ENCODE assay signal across 20 cellular contexts in genomic region chr11:69415411-69416122, GRCh38.
DNase-seq lines count a peak whose midpoint lies in the region; ATAC-seq and TF ChIP-seq lines count a peak whose summit lies in the region.
"Had no signal": no experiment of that assay in that cellular context is flagged by ENCODE, and none has a peak within 500 bp of the region (broad histone marks: within the 10 kb centered on the region; RNA-seq: fewer than 3 reads in every experiment).

No MANE protein-coding gene starts in this region.

- H3K9ac ChIP-seq in neuronal stem cell (ENCODE audit: low read depth, low read length, poor library complexity) = peak overlapping the region; percentile 13
- H3K9ac ChIP-seq: GM23248 had no signal

- no peak overlapping the region for H2AFZ ChIP-seq in neuronal stem cell (ENCODE audit: low read length)
- H2AFZ ChIP-seq: GM23248 had no signal

- no peaks in the 10 kb centered on the region for H3K36me3 ChIP-seq in heart right ventricle
- no peaks in the 10 kb centered on the region for H3K36me3 ChIP-seq in neuronal stem cell (replicated peaks in 1 of 2; ENCODE audit: control insufficient read depth in 2 of 2, insufficient read depth in 2 of 2, low read length in 2 of 2)
- no peaks in the 10 kb centered on the region for H3K36me3 ChIP-seq in upper lobe of right lung
- H3K36me3 ChIP-seq: BE2C, MG63 had no signal

- H3K4me3 ChIP-seq in heart right ventricle (no peak overlapping the region), neuronal stem cell (ENCODE audit: low read length in 2 of 2) (no peak overlapping the region), upper lobe of right lung (no peak overlapping the region)
- H3K4me3 ChIP-seq: GM23248, MG63 had no signal

- peak overlapping the region in 8 of 10 donors; percentile 66 to 91 (median 80) for H3K27ac ChIP-seq in heart right ventricle
- H3K27ac ChIP-seq in cingulate gyrus (ENCODE audit: low read depth, low read length) = peak overlapping the region; percentile 49
- H3K27ac ChIP-seq in neuronal stem cell (replicated peaks; ENCODE audit: low read length) = no peak overlapping the region
- no peak overlapping the region for H3K27ac ChIP-seq in upper lobe of right lung
- H3K27ac ChIP-seq: GM23248, RWPE1 had no signal

- no peak overlapping the region for H4K8ac ChIP-seq in neuronal stem cell (ENCODE audit: low read depth, low read length)

- H4K91ac ChIP-seq in neuronal stem cell (ENCODE audit: low read depth, low read length, poor library complexity) = no peak overlapping the region

- H3K23ac ChIP-seq in neuronal stem cell (ENCODE audit: low read depth, low read length, poor library complexity) = peak overlapping the region; percentile 43

- no peak overlapping the region for H3K4me2 ChIP-seq in neuronal stem cell (ENCODE audit: insufficient read depth, low read length, poor library complexity, severe bottlenecking)

- H3K4me1 ChIP-seq in heart right ventricle (peaks cover 26 to 60% (median 41%) of the 10 kb centered on the region in 9 donors), neuronal stem cell (ENCODE audit: control insufficient read depth in 2 of 2, insufficient read depth in 1 of 2, low read depth in 1 of 2, low read length in 2 of 2) (peaks cover 2 to 4% of the 10 kb centered on the region in 2 donors), upper lobe of right lung (peaks cover 14% of the 10 kb centered on the region)
- H3K4me1 ChIP-seq: BE2C had no signal

- H3K18ac ChIP-seq in neuronal stem cell (ENCODE audit: low read length) = peak overlapping the region; percentile 83

- no peaks in the 10 kb centered on the region for H3K79me1 ChIP-seq in neuronal stem cell (ENCODE audit: low read depth, low read length)

- 76 to 86% methylated on average over 12 of the region's 12 CpGs for WGBS in heart right ventricle, 2 donors
- no CpG with 5 or more reads among the region's 12 CpGs for WGBS in neuronal stem cell (ENCODE audit: extremely low coverage in 2 of 2, insufficient read length in 2 of 2, insufficient replicate concordance in 1 of 2), 2 donors

- H2BK12ac ChIP-seq in neuronal stem cell (ENCODE audit: low read length) = no peak overlapping the region

- no peaks in the 10 kb centered on the region for H3K9me3 ChIP-seq in heart right ventricle
- H3K9me3 ChIP-seq in neuronal stem cell (replicated peaks in 1 of 2; ENCODE audit: control insufficient read depth in 2 of 2, insufficient read depth in 1 of 2, low read depth in 1 of 2, low read length in 2 of 2) = no peaks in the 10 kb centered on the region
- H3K9me3 ChIP-seq in upper lobe of right lung = no peaks in the 10 kb centered on the region
- H3K9me3 ChIP-seq: BE2C, MG63 had no signal

- H2BK5ac ChIP-seq in neuronal stem cell (ENCODE audit: low read length) = peak overlapping the region; percentile 66

- ATAC-seq in heart right ventricle = peak in 2 of 8 donors; percentile 10 to 47
- no peak for ATAC-seq in Right ventricle myocardium inferior
- ATAC-seq in upper lobe of right lung = no peak
- ATAC-seq in HG03520 (IDR thresholded peaks at IDR 0.05; ENCODE audit: unreplicated experiment) = no peak
- no peak for ATAC-seq in GM21619 (IDR thresholded peaks at IDR 0.05; ENCODE audit: unreplicated experiment)
- ATAC-seq: CD8-positive, alpha-beta T cell; PC-3 had no signal

- no peak overlapping the region for H2BK15ac ChIP-seq in neuronal stem cell (ENCODE audit: low read length)

- no peak for TF ChIP-seq CTCF in heart right ventricle (IDR thresholded peaks at IDR 0.05)
- TF ChIP-seq CTCF in upper lobe of right lung (IDR thresholded peaks at IDR 0.05) = no peak

- peak overlapping the region; percentile 91 for H2AK5ac ChIP-seq in neuronal stem cell (ENCODE audit: low read depth, low read length)

- no peak for DNase-seq in heart right ventricle
- DNase-seq in Right ventricle myocardium inferior (ENCODE audit: missing footprints) = no peak
- no peak for DNase-seq in neuronal stem cell (ENCODE audit: low spot score)
- peak; percentile 34 for DNase-seq in upper lobe of right lung
- DNase-seq in superior temporal gyrus (ENCODE audit: extremely low spot score) = no peak
- DNase-seq: 8988T; BE2C; CD8-positive, alpha-beta T cell; GM23248; MG63; NCI-H1092; NCI-H146; NCI-H2081; NCI-H510A; NCI-H82; PC-3 had no signal

- peak overlapping the region; percentile 40 for H3K4ac ChIP-seq in neuronal stem cell (ENCODE audit: low read length)

- no peak overlapping the region for H2BK120ac ChIP-seq in neuronal stem cell (ENCODE audit: low read depth, low read length)

- peak overlapping the region; percentile 50 for H3K14ac ChIP-seq in neuronal stem cell (ENCODE audit: low read length)

- H3K27me3 ChIP-seq in heart right ventricle (no peaks in the 10 kb centered on the region), neuronal stem cell (ENCODE audit: control insufficient read depth in 3 of 3, insufficient read depth in 3 of 3, low read depth in 1 of 3, low read length in 3 of 3) (no peaks in the 10 kb centered on the region), upper lobe of right lung (no peaks in the 10 kb centered on the region)
- H3K27me3 ChIP-seq: BE2C, MG63 had no signal

- intact Hi-C loops in heart right ventricle (cut with DNase I) (loop anchor here in 3 of 10 donors (10.0 kb wide), 2 partner anchors 111 to 121 kb away; partner anchors contain the start of gene MYEOV (in 2 of the 3)), Right ventricle myocardium inferior (cut with DNase I) (loop anchor here (10.0 kb wide), 1 partner anchor 121 kb away; the partner anchor contains the start of gene MYEOV), upper lobe of right lung (cut with DNase I) (no loop called here)

Comparison
In these comparisons a context has a peak if more than half of its experiments do, and no peak if none do; other contexts are left out.
1. H3K27ac ChIP-seq: peak in heart right ventricle (8 of 10) and cingulate gyrus (single experiment); none in neuronal stem cell (single experiment) and upper lobe of right lung (single experiment).